8 cellular contexts compared by ENCODE assay signal in the genomic region with DNA sequence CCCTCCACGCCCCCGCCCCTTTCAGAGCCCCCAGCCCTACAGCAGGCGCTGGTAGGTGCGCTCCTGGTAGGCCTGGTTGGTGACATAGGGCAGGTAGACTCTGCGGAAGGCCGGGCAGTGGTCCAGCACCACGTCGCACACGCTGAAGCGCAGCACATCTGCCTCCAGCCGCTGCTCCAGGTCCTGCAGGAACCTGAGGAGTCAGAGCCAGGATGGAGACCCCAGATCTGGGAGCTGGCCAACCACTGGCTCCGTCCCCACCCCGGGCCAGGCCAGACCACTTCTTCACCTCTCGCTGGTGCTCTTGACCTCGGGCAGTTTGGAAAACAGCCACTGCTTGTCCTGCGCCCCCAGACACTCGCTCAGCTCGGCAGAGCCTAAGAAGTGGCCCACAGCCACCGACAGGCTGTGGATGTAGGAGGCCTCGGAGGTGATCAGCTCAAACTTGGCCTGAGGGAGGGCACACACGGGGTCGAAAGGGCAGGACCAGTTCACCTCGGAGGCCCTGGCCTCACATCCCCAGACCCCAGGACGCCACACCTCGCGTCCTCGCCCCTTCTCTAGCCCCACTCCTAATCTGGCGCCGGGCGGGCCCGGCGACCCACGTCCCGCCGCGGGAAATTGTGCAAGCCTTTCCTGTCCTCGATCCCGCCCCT. TPM values are rescaled to one million over a fixed set of nuclear protein-coding genes. Genes with fewer than 3 reads are reported as not detected.
DNase-seq lines count a peak whose midpoint lies in the region; ATAC-seq, FAIRE-seq and TF ChIP-seq lines count a peak whose summit lies in the region.

No MANE protein-coding gene starts in this region.

- H3K9me3 ChIP-seq in MM.1S (replicated peaks; ENCODE audit: insufficient read depth, low read length) = no peaks in the 10 kb centered on the region
- no peaks in the 10 kb centered on the region for H3K9me3 ChIP-seq in endothelial cell of umbilical vein (replicated peaks; ENCODE audit: control insufficient read depth, insufficient read depth, low read length)

- no peak for FAIRE-seq in endothelial cell of umbilical vein (lab: Jason Lieb, UNC)

- TF ChIP-seq CTCF in MM.1S (IDR thresholded peaks at IDR 0.05; ENCODE audit: low read length) = no peak
- no peak for TF ChIP-seq CTCF in endothelial cell of umbilical vein (IDR thresholded peaks at IDR 0.05; ENCODE audit: extremely low read depth in 1 of 2, insufficient read depth in 1 of 2, low read depth in 1 of 2, low read length in 2 of 2)
- TF ChIP-seq CTCF in omental fat pad (IDR thresholded peaks at IDR 0.05) = no peak

- ATAC-seq in GM19372 (IDR thresholded peaks at IDR 0.05; ENCODE audit: low read depth, unreplicated experiment) (peak; percentile 10), omental fat pad (ENCODE audit: low FRiP score) (peak; percentile 7)

- peak overlapping the region; percentile 96 for H3K4me2 ChIP-seq in MM.1S (ENCODE audit: low read depth, low read length)
- H3K4me2 ChIP-seq in endothelial cell of umbilical vein (ENCODE audit: insufficient read depth, low read length) = peak overlapping the region; percentile 44

- POLR2A ChIA-PET in endothelial cell of umbilical vein (lab: Charles Lee) = interaction anchor here (1.1 kb wide), 1 partner anchor 10 kb away, joined by 8 read pairs; no protein-coding TSS in a partner anchor

- DNase-seq in MM.1S (no peak), endothelial cell of umbilical vein (ENCODE audit: low read depth, low spot score) (no peak), omental fat pad (ENCODE audit: low spot score) (no peak), NCI-H1105 (lab: John Stamatoyannopoulos, UW) (no peak), activated gamma-delta T cell (lab: John Stamatoyannopoulos, UW) (no peak), GM19240 (ENCODE audit: insufficient read length, low spot score) (no peak), NCI-H1436 treated with DMSO at 0.1 percent for 48 hours (lab: John Stamatoyannopoulos, UW) (no peak)

- H3K36me3 ChIP-seq in MM.1S (replicated peaks; ENCODE audit: insufficient read depth, low read length) = no peaks in the 10 kb centered on the region
- no peaks in the 10 kb centered on the region for H3K36me3 ChIP-seq in endothelial cell of umbilical vein (ENCODE audit: control insufficient read depth in 2 of 2, extremely low read depth in 1 of 2, insufficient read depth in 2 of 2, low read length in 2 of 2)

- H3K27me3 ChIP-seq in MM.1S (replicated peaks; ENCODE audit: insufficient read depth, low read length) (no peaks in the 10 kb centered on the region), endothelial cell of umbilical vein (ENCODE audit: control insufficient read depth in 2 of 2, insufficient read depth in 2 of 2, low read length in 2 of 2) (no peaks in the 10 kb centered on the region)

- no TSS peak for BruUV-seq in endothelial cell of umbilical vein (replicated peaks; lab: Mats Ljungman, UMichigan)

- CTCF ChIA-PET in endothelial cell of umbilical vein (lab: Charles Lee) = interaction anchor here (0.8 to 1.7 kb wide), 5 partner anchors 16 to 157 kb away, joined by 3 to 11 read pairs (median 4); a partner anchor contains a TSS

- H3K9ac ChIP-seq in MM.1S (ENCODE audit: low read length) = peak overlapping the region; percentile 27; the same call in 1 of the 2 replicates
- H3K9ac ChIP-seq in endothelial cell of umbilical vein (replicated peaks; ENCODE audit: extremely low read depth, insufficient read depth, low read length) = peak overlapping the region; percentile 46

- H3K79me2 ChIP-seq in MM.1S (ENCODE audit: low read length) (no peaks in the 10 kb centered on the region), endothelial cell of umbilical vein (ENCODE audit: control insufficient read depth, insufficient read depth, low read length) (no peaks in the 10 kb centered on the region)

- dilution Hi-C loops in endothelial cell of umbilical vein (cut with MboI; ENCODE audit: extremely low pct_ligation_motif_present, low sequenced_read_pairs) = no loop called here

- no peaks in the 10 kb centered on the region for H3K9me2 ChIP-seq in MM.1S (replicated peaks; ENCODE audit: insufficient read depth, low read length)

- peak overlapping the region; percentile 65 for H3K4me3 ChIP-seq in MM.1S (ENCODE audit: low read length)
- peak overlapping the region in 1 of 3 experiments; percentile 42 for H3K4me3 ChIP-seq in endothelial cell of umbilical vein (replicated peaks in 1 of 3; ENCODE audit: insufficient read depth in 1 of 3, low read depth in 1 of 3, low read length in 3 of 3)

- intact Hi-C loops in endothelial cell of umbilical vein (cut with micrococcal nuclease) = loop anchor here (1.0 to 10.0 kb wide), 6 partner anchors 11 to 239 kb away; a partner anchor contains a TSS

- H3F3A ChIP-seq in MM.1S (ENCODE audit: insufficient read depth, low read length) = peaks cover 4% of the 10 kb centered on the region; the same call in 1 of the 2 replicates

- H3K27ac ChIP-seq in MM.1S (ENCODE audit: low read length) = no peak overlapping the region
- H3K27ac ChIP-seq in endothelial cell of umbilical vein (ENCODE audit: insufficient read depth, low read depth, low read length) = peak overlapping the region; percentile 20

- H2AFZ ChIP-seq in MM.1S (ENCODE audit: low read length) = peak overlapping the region; percentile 75
- H2AFZ ChIP-seq in endothelial cell of umbilical vein (ENCODE audit: low read depth, low read length) = peak overlapping the region; percentile 93

- TF ChIP-seq POLR2A in endothelial cell of umbilical vein (IDR thresholded peaks at IDR 0.05; ENCODE audit: low read depth, low read length) = peak; percentile 5

- H3K9me1 ChIP-seq in endothelial cell of umbilical vein (replicated peaks; ENCODE audit: control insufficient read depth, extremely low read depth, insufficient read depth, low read length) = no peaks in the 10 kb centered on the region

- H4K20me1 ChIP-seq in MM.1S (ENCODE audit: insufficient read depth, low read length) = no peaks in the 10 kb centered on the region
- H4K20me1 ChIP-seq in endothelial cell of umbilical vein (replicated peaks; ENCODE audit: control insufficient read depth, extremely low read depth, insufficient read depth, low read length) = no peaks in the 10 kb centered on the region

- H3K4me1 ChIP-seq in MM.1S (ENCODE audit: low read length) (no peaks in the 10 kb centered on the region; the same call in 1 of the 2 replicates), endothelial cell of umbilical vein (ENCODE audit: control insufficient read depth, extremely low read depth, insufficient read depth, low read length) (peaks cover 9% of the 10 kb centered on the region)

TF ChIP-seq in endothelial cell of umbilical vein, 7 proteins besides CTCF, POLR2A, EP300 and RAD21:
- no peak for TF ChIP-seq JUN (IDR thresholded peaks at IDR 0.05; ENCODE audit: borderline replicate concordance, insufficient read depth, insufficient read length, low read depth)
- no peak for TF ChIP-seq EZH2 (IDR thresholded peaks at IDR 0.05; ENCODE audit: borderline replicate concordance, low read depth, low read length, severe bottlenecking)

RNA-seq across cellular contexts. Expression of a gene that starts 6.4 kb away (rescaled TPM):
- total RNA-seq in endothelial cell of umbilical vein (6.2 and 9.2 TPM in 2 replicates), omental fat pad (10 to 100 TPM in 1 of 4 donors, 1 to 10 TPM in 3; 2.6 to 10.6 (median 3.9) TPM)
- polyA plus RNA-seq in endothelial cell of umbilical vein = 8.0 and 8.4 TPM in 2 replicates
- polyA plus RNA-seq in endothelial cell of umbilical vein (2011; cell fraction: cytosol; rRNA removed) = 5.3 and 7.7 TPM in 2 replicates
- 24.0 and 24.6 TPM in 2 replicates for polyA plus RNA-seq in endothelial cell of umbilical vein (2011; cell fraction: nucleus; rRNA removed)
- 4.1 and 6.9 TPM in 2 replicates for polyA plus RNA-seq in endothelial cell of umbilical vein (2012)
- 4.1 and 5.0 TPM in 2 replicates for polyA minus RNA-seq in endothelial cell of umbilical vein
- 8.6 TPM for polyA minus RNA-seq in endothelial cell of umbilical vein (2011; cell fraction: cytosol; rRNA and poly(A)+ RNA removed)
- 1.9 and 3.3 TPM in 2 replicates for polyA minus RNA-seq in endothelial cell of umbilical vein (2011; cell fraction: nucleus; rRNA and poly(A)+ RNA removed)

RNA-seq across cellular contexts. Expression of a gene that starts 31.0 kb away (rescaled TPM):
- total RNA-seq in endothelial cell of umbilical vein (3.7 and 3.9 TPM in 2 replicates), omental fat pad (10 to 100 TPM in 1 of 4 donors, 1 to 10 TPM in 3; 2.0 to 13.3 (median 4.7) TPM)
- 4.6 and 5.9 TPM in 2 replicates for polyA plus RNA-seq in endothelial cell of umbilical vein
- polyA plus RNA-seq in endothelial cell of umbilical vein (2011; cell fraction: cytosol; rRNA removed) = 5.1 and 6.7 TPM in 2 replicates
- polyA plus RNA-seq in endothelial cell of umbilical vein (2011; cell fraction: nucleus; rRNA removed) = 2.1 and 3.9 TPM in 2 replicates
- polyA plus RNA-seq in endothelial cell of umbilical vein (2012) = 4.8 and 5.2 TPM in 2 replicates
- 5.0 and 8.4 TPM in 2 replicates for polyA minus RNA-seq in endothelial cell of umbilical vein
- 9.8 TPM for polyA minus RNA-seq in endothelial cell of umbilical vein (2011; cell fraction: cytosol; rRNA and poly(A)+ RNA removed)
- 3.4 and 4.0 TPM in 2 replicates for polyA minus RNA-seq in endothelial cell of umbilical vein (2011; cell fraction: nucleus; rRNA and poly(A)+ RNA removed)

RNA-seq across cellular contexts. Expression of a gene that starts 50.1 kb away (rescaled TPM):
- total RNA-seq in endothelial cell of umbilical vein (125 and 141 TPM in 2 replicates), omental fat pad (10 to 100 TPM; 15.3 to 41.8 (median 28.6) TPM)
- 147 and 169 TPM in 2 replicates for polyA plus RNA-seq in endothelial cell of umbilical vein
- 95.2 and 120 TPM in 2 replicates for polyA plus RNA-seq in endothelial cell of umbilical vein (2011; cell fraction: cytosol; rRNA removed)
- polyA plus RNA-seq in endothelial cell of umbilical vein (2011; cell fraction: nucleus; rRNA removed) = 126 and 152 TPM in 2 replicates
- 107 and 115 TPM in 2 replicates for polyA plus RNA-seq in endothelial cell of umbilical vein (2012)
- 132 and 164 TPM in 2 replicates for polyA minus RNA-seq in endothelial cell of umbilical vein
- 42.6 TPM for polyA minus RNA-seq in endothelial cell of umbilical vein (2011; cell fraction: cytosol; rRNA and poly(A)+ RNA removed)
- polyA minus RNA-seq in endothelial cell of umbilical vein (2011; cell fraction: nucleus; rRNA and poly(A)+ RNA removed) = 47.6 and 68.5 TPM in 2 replicates
